ENCODE assay signal across 8 cellular contexts in genomic region chr7:158809596-158809995, GRCh38.
DNase-seq lines count a peak whose midpoint lies in the region; ATAC-seq and TF ChIP-seq lines count a peak whose summit lies in the region.

No MANE protein-coding gene starts in this region.

- H3K4me3 ChIP-seq in choroid plexus epithelial cell (ENCODE audit: low read depth, low read length) = no peak overlapping the region

- ATAC-seq in HG03442 (IDR thresholded peaks at IDR 0.05; ENCODE audit: unreplicated experiment) = peak; percentile 93
- no peak for ATAC-seq in HG03457 (IDR thresholded peaks at IDR 0.05; ENCODE audit: unreplicated experiment)

- peak; percentile 44 for DNase-seq in GM10248 (ENCODE audit: extremely low spot score)
- DNase-seq in GM20000 (ENCODE audit: low spot score) = peak; percentile 61
- DNase-seq in choroid plexus epithelial cell (ENCODE audit: low read depth) = peak; percentile 54
- no peak for DNase-seq in stimulated activated CD4-positive, alpha-beta T cell treated with anti-CD3 and anti-CD28 coated beads, Interleukin-4, amount 100 ng/mL, for 1 hour
- no peak for DNase-seq in stimulated activated naive CD4-positive, alpha-beta T cell treated with Interleukin-2 at 50 U/mL for 16 hours (lab: John Stamatoyannopoulos, UW)
- DNase-seq in NCI-H2196 (lab: John Stamatoyannopoulos, UW; ENCODE audit: unreplicated experiment) = no peak

- POLR2A ChIA-PET in GM10248 (lab: Yijun Ruan, JAX) = interaction anchor here (0.7 kb wide), 1 partner anchor 39 kb away, joined by 9 read pairs; no protein-coding TSS in a partner anchor

- CTCF ChIA-PET in GM10248 (lab: Yijun Ruan, JAX) = interaction anchor here (0.8 to 1.2 kb wide), 4 partner anchors 15 to 31 kb away, joined by 3 to 4 read pairs (median 4); partner anchors contain the start of gene ESYT2

- TF ChIP-seq CTCF in GM10248 (IDR thresholded peaks at IDR 0.05; ENCODE audit: control extremely low read depth, extremely low read depth, low read depth, missing control alignments) = no peak
- no peak for TF ChIP-seq CTCF in GM20000 (IDR thresholded peaks at IDR 0.05; ENCODE audit: extremely low read depth, missing control alignments)
- TF ChIP-seq CTCF in choroid plexus epithelial cell (conservative IDR thresholded peaks at IDR 0.05; ENCODE audit: low read depth, low read length) = no peak

Comparison
In these comparisons a context has a peak if more than half of its experiments do, and no peak if none do; other contexts are left out.
1. DNase-seq: peak in GM10248 (single experiment), GM20000 (single experiment) and choroid plexus epithelial cell (single experiment); none in stimulated activated CD4-positive, alpha-beta T cell treated with anti-CD3 and anti-CD28 coated beads, Interleukin-4, amount 100 ng/mL, for 1 hour (single experiment), stimulated activated naive CD4-positive, alpha-beta T cell treated with Interleukin-2 at 50 U/mL for 16 hours (single experiment) and NCI-H2196 (single experiment).